In the genomic region with DNA sequence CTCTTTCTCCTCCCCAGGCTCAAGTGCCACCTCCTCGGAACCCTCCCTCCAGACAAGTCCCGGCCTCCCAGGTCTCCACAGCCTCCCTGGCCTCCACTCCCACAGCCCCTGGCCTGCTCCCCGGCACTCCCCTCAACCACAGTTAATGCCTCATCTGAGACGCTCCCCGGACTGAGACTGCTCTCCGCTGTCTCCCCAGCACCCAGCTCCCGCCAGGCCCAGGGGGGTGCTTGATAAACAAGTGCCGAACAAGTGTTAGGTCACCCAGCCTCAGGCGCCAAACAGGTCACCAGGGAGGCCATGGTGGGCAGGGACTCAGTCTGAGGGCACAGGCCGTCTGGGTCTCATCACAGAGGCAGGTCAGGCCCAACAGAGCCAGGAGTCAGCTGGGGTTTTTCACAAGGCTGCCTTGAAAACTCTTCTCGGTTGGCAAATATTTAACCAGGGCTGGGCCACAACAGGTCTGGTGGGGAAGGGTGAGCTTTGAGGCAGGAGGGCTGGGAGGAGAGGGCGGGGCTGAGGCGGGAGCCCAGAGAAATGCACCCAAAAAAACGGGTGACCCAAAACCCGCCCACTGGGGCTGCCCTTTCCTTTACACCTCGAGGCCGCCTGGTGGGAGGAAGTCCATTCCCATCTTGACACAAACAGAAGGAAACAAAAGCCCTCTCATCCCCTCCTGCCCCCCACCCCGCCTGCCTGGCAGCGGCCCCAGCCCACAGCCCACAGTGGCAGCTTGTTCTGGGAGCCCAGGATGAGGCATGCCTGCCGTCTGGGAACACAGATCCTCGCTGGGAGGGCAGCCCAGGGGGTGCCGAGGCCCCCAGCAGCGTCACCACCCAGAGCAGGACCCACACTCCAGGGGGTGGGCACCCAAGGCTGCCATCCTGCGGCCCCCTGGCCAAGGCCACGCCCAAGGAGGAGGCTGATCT, we compare ENCODE assay signal across 9 cellular contexts.
DNase-seq lines count a peak whose midpoint lies in the region; ATAC-seq and TF ChIP-seq lines count a peak whose summit lies in the region.
"Had no signal": no experiment of that assay in that cellular context is flagged by ENCODE, and none has a peak within 500 bp of the region (broad histone marks: within the 10 kb centered on the region; RNA-seq: fewer than 3 reads in every experiment).

No MANE protein-coding gene starts in this region.

- no peaks in the 10 kb centered on the region for H3K36me3 ChIP-seq in neural progenitor cell

- H3F3A ChIP-seq in neural progenitor cell (ENCODE audit: low read depth): no peaks in the 10 kb centered on the region

- H4K20me1 ChIP-seq in neural progenitor cell (ENCODE audit: low read depth): peaks cover 22% of the 10 kb centered on the region

- H3K27me3 Mint-ChIP-seq in neural progenitor cell (ENCODE audit: insufficient read depth, low read depth): peaks cover 11% of the 10 kb centered on the region

- no peaks in the 10 kb centered on the region for H3K9me3 ChIP-seq in neural progenitor cell (ENCODE audit: low read depth)

- DNase-seq in GM20000 (ENCODE audit: low spot score) (peak; percentile 53), NCI-H345 treated with DMSO at 0.1 percent for 48 hours (lab: John Stamatoyannopoulos, UW; ENCODE audit: unreplicated experiment) (peak; percentile 20), epithelial cell of prostate (ENCODE audit: low read depth, low spot score) (no peak), neural progenitor cell (ENCODE audit: low spot score) (peak; percentile 42), SHP77 (lab: John Stamatoyannopoulos, UW) (no peak), dedifferentiated amniotic fluid mesenchymal stem cell (ENCODE audit: extremely low spot score) (no peak)

- TF ChIP-seq CTCF in GM20000 (IDR thresholded peaks at IDR 0.05; ENCODE audit: extremely low read depth, missing control alignments) (no peak), neural progenitor cell (IDR thresholded peaks at IDR 0.05) (no peak)

- H3K27ac ChIP-seq in epithelial cell of prostate: peak overlapping the region; percentile 82
- no peak overlapping the region for H3K27ac ChIP-seq in neural progenitor cell
- H3K27ac ChIP-seq: SK-N-MC had no signal

- H3K27ac Mint-ChIP-seq in neural progenitor cell: peak overlapping the region; percentile 25

- H3K4me3 Mint-ChIP-seq in neural progenitor cell: no peak overlapping the region

- no peak overlapping the region for H3K4me3 ChIP-seq in neural progenitor cell
- H3K4me3 ChIP-seq: SK-N-MC had no signal

- H3K79me2 ChIP-seq in neural progenitor cell (ENCODE audit: low read depth): peaks cover 6% of the 10 kb centered on the region

- H2AFZ ChIP-seq in neural progenitor cell (replicated peaks): no peak overlapping the region

- peak overlapping the region; percentile 55 for H3K4me2 ChIP-seq in neural progenitor cell

- no peak overlapping the region for H3K9ac ChIP-seq in neural progenitor cell

- peaks cover 24% of the 10 kb centered on the region for H3K4me1 Mint-ChIP-seq in neural progenitor cell

- H3K4me1 ChIP-seq in neural progenitor cell: peaks cover 15% of the 10 kb centered on the region

- no peaks in the 10 kb centered on the region for H3K27me3 ChIP-seq in neural progenitor cell

- no peaks in the 10 kb centered on the region for H3K36me3 Mint-ChIP-seq in neural progenitor cell

- ATAC-seq in HG03432 (IDR thresholded peaks at IDR 0.05; ENCODE audit: unreplicated experiment): no peak
- no peak for ATAC-seq in GM19395 (IDR thresholded peaks at IDR 0.05; ENCODE audit: unreplicated experiment)

- no peaks in the 10 kb centered on the region for H3K9me3 Mint-ChIP-seq in neural progenitor cell

Comparison
In these comparisons a context has a peak if more than half of its experiments do, and no peak if none do; other contexts are left out.
1. DNase-seq: peak in GM20000 (single experiment), NCI-H345 treated with DMSO at 0.1 percent for 48 hours (single experiment) and neural progenitor cell (single experiment); none in epithelial cell of prostate (single experiment), SHP77 (0 of 2) and dedifferentiated amniotic fluid mesenchymal stem cell (single experiment).